In genomic region chr7:1638113-1638726, GRCh38 we compare ENCODE assay signal across 19 cellular contexts. TPM values are rescaled to one million over a fixed set of nuclear protein-coding genes. Genes with fewer than 3 reads are reported as not detected.
DNase-seq lines count a peak whose midpoint lies in the region; ATAC-seq and TF ChIP-seq lines count a peak whose summit lies in the region.
"Had no signal": no experiment of that assay in that cellular context is flagged by ENCODE, and none has a peak within 500 bp of the region (broad histone marks: within the 10 kb centered on the region; RNA-seq: fewer than 3 reads in every experiment).

No MANE protein-coding gene starts in this region.

- H3K9me3 ChIP-seq in WERI-Rb-1 (ENCODE audit: severe bottlenecking): peaks cover 21% of the 10 kb centered on the region

- no peak overlapping the region; the same call in 1 of the 2 replicates for H3K4me3 ChIP-seq in WERI-Rb-1 (ENCODE audit: low read depth, low read length)
- H3K4me3 ChIP-seq: skin epidermis had no signal

- peak overlapping the region; percentile 65 for H3K27ac ChIP-seq in WERI-Rb-1
- H3K27ac ChIP-seq: foreskin keratinocyte, skin epidermis had no signal

- H3K9me3 Mint-ChIP-seq in type B pancreatic cell: peaks cover 4% of the 10 kb centered on the region

- H3K27me3 ChIP-seq in WERI-Rb-1 (ENCODE audit: insufficient read depth, low read depth, severe bottlenecking): no peaks in the 10 kb centered on the region

- ATAC-seq in GM21515 (IDR thresholded peaks at IDR 0.05; ENCODE audit: unreplicated experiment): no peak
- ATAC-seq: foreskin keratinocyte; naive thymus-derived CD4-positive, alpha-beta T cell had no signal

- no peak for TF ChIP-seq CTCF in WERI-Rb-1 (IDR thresholded peaks at IDR 0.05; ENCODE audit: low read depth, low read length)
- TF ChIP-seq CTCF in type B pancreatic cell (conservative IDR thresholded peaks at IDR 0.05): no peak

- no peak overlapping the region for H3K27ac Mint-ChIP-seq in type B pancreatic cell
- H3K27ac Mint-ChIP-seq: activated T-cell treated with anti-CD3 and anti-CD28 coated beads, Interleukin-2, amount 50 U/mL, for 24 hours; CD8-positive, alpha-beta memory T cell; HFFc6; naive thymus-derived CD4-positive, alpha-beta T cell had no signal

- H3K27me3 Mint-ChIP-seq in type B pancreatic cell: peaks cover 6% of the 10 kb centered on the region

- H3K36me3 Mint-ChIP-seq in type B pancreatic cell: no peaks in the 10 kb centered on the region

- H3K4me1 Mint-ChIP-seq in type B pancreatic cell (ENCODE audit: unreplicated experiment): no peaks in the 10 kb centered on the region
- H3K4me1 Mint-ChIP-seq: CD8-positive, alpha-beta memory T cell; naive thymus-derived CD4-positive, alpha-beta T cell had no signal

- H3K4me3 Mint-ChIP-seq in type B pancreatic cell: no peak overlapping the region
- H3K4me3 Mint-ChIP-seq: activated T-cell treated with anti-CD3 and anti-CD28 coated beads, Interleukin-2, amount 50 U/mL, for 24 hours; CD8-positive, alpha-beta memory T cell; HFFc6; naive thymus-derived CD4-positive, alpha-beta T cell had no signal

- peak; percentile 19 to 60 (median 20) for DNase-seq in NCI-H1417 (lab: John Stamatoyannopoulos, UW)
- DNase-seq in NCI-H1417 treated with DMSO at 0.1 percent for 48 hours (lab: John Stamatoyannopoulos, UW): no peak
- DNase-seq in WERI-Rb-1: peak; percentile 88
- DNase-seq in iPS-NIHi7 (ENCODE audit: extremely low spot score): peak; percentile 43
- peak; percentile 73 for DNase-seq in type B pancreatic cell (ENCODE audit: extremely low spot score, unreplicated experiment)
- DNase-seq in NOMO-1 treated with dmso at 0.1 percent for 144 hours (lab: John Stamatoyannopoulos, UW; ENCODE audit: unreplicated experiment): no peak
- no peak for DNase-seq in NCI-H187 treated with DMSO at 0.1 percent for 48 hours (lab: John Stamatoyannopoulos, UW)
- DNase-seq: activated T-cell treated with anti-CD3 and anti-CD28 coated beads, Interleukin-2, amount 50 U/mL, for 24 hours; amniotic stem cell; CD8-positive, alpha-beta memory T cell; dermis blood vessel endothelial cell; foreskin keratinocyte; HFFc6; kidney glomerular epithelial cell; naive thymus-derived CD4-positive, alpha-beta T cell; NCI-H226; T-helper 1 cell had no signal

- no peaks in the 10 kb centered on the region for H3K36me3 ChIP-seq in WERI-Rb-1

RNA-seq across cellular contexts. Expression of gene ELFN1, which starts 31.9 kb away (rescaled TPM):
- total RNA-seq in type B pancreatic cell (ENCODE audit: low replicate concordance): 5.7 and 5.8 TPM in 2 replicates
- total RNA-seq: foreskin keratinocyte had no signal

Comparison
In these comparisons a context has a peak if more than half of its experiments do, and no peak if none do; other contexts are left out.
1. DNase-seq: peak in NCI-H1417 (3 of 3), WERI-Rb-1 (single experiment), iPS-NIHi7 (single experiment) and type B pancreatic cell (single experiment); none in NCI-H1417 treated with DMSO at 0.1 percent for 48 hours (single experiment), NOMO-1 treated with dmso at 0.1 percent for 144 hours (single experiment) and NCI-H187 treated with DMSO at 0.1 percent for 48 hours (single experiment).